24 cellular contexts compared by ENCODE assay signal in the genomic region with DNA sequence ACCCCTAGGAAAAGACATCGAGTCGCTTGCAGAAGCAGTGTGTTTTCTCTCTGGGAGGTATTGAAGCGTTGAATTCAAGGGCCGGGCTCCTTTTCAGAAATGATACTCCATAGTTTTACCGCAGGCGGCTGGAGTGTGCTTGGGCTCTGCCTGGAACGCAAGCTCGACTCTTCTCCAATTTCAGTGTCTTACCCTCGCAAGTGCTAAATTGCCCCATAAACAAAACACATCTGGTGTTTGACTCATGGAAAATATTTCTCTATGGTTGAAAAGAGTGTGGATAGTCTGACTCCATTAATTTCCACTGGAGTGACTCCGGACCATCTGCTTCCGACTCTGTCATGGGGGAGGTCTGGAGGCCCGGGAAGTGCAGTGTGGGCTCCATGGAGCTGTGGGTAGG.
DNase-seq lines count a peak whose midpoint lies in the region; ATAC-seq lines count a peak whose summit lies in the region.
"Had no signal": no experiment of that assay in that cellular context is flagged by ENCODE, and none has a peak within 500 bp of the region (broad histone marks: within the 10 kb centered on the region; RNA-seq: fewer than 3 reads in every experiment).

No MANE protein-coding gene starts in this region.

- H3K9me3 Mint-ChIP-seq in activated CD4-positive, alpha-beta memory T cell treated with anti-CD3 and anti-CD28 coated beads, Interleukin-2, amount 10 ng/mL, durations not matched to agents 7 days and 5 days: no peaks in the 10 kb centered on the region
- H3K9me3 Mint-ChIP-seq: activated naive CD4-positive, alpha-beta T cell treated with anti-CD3 and anti-CD28 coated beads, Interleukin-2, amount 50 U/mL, for 72 hours had no signal

- CTCF ChIA-PET in activated CD4-positive, alpha-beta memory T cell treated with anti-CD3 and anti-CD28 coated beads, Interleukin-2, amount 10 ng/mL, durations not matched to agents 7 days and 5 days (lab: Charles Lee): no interaction called here

- H3K27ac Mint-ChIP-seq in activated CD4-positive, alpha-beta memory T cell treated with anti-CD3 and anti-CD28 coated beads, Interleukin-2, amount 10 ng/mL, durations not matched to agents 7 days and 5 days: no peak overlapping the region
- H3K27ac Mint-ChIP-seq: activated naive CD4-positive, alpha-beta T cell treated with anti-CD3 and anti-CD28 coated beads, Interleukin-2, amount 50 U/mL, for 72 hours; activated T-helper 1 cell treated with anti-CD3 and anti-CD28 coated beads, Interleukin-12 subunit alpha, Interleukin-12 subunit beta, Interleukin-2, Interleukin-4 antibody, amounts not matched to agents 30 ng/mL and 10 ng/mL and 1 ng/mL, durations not matched to agents 14 hours and 24 hours and 36 hours; H9; progenitor cell of endocrine pancreas had no signal

- H3K4me1 Mint-ChIP-seq in activated CD4-positive, alpha-beta memory T cell treated with anti-CD3 and anti-CD28 coated beads, Interleukin-2, amount 10 ng/mL, durations not matched to agents 7 days and 5 days: no peaks in the 10 kb centered on the region
- H3K4me1 Mint-ChIP-seq: CD14-positive monocyte; central memory CD8-positive, alpha-beta T cell; H9 had no signal

- no peak for ATAC-seq in HG03457 (IDR thresholded peaks at IDR 0.05; ENCODE audit: unreplicated experiment)
- ATAC-seq: activated naive CD4-positive, alpha-beta T cell treated with anti-CD3 and anti-CD28 coated beads, Interleukin-2, amount 50 U/mL, for 72 hours had no signal

- H3K36me3 Mint-ChIP-seq in activated CD4-positive, alpha-beta memory T cell treated with anti-CD3 and anti-CD28 coated beads, Interleukin-2, amount 10 ng/mL, durations not matched to agents 7 days and 5 days (ENCODE audit: low read depth): no peaks in the 10 kb centered on the region
- H3K36me3 Mint-ChIP-seq: activated naive CD4-positive, alpha-beta T cell treated with anti-CD3 and anti-CD28 coated beads, Interleukin-2, amount 50 U/mL, for 72 hours; CD14-positive monocyte had no signal

- POLR2A ChIA-PET in activated CD4-positive, alpha-beta memory T cell treated with anti-CD3 and anti-CD28 coated beads, Interleukin-2, amount 10 ng/mL, durations not matched to agents 7 days and 5 days (lab: Charles Lee): no interaction called here

- DNase-seq in GM04503 (ENCODE audit: low read depth) (peak; percentile 3), NCI-H187 (lab: John Stamatoyannopoulos, UW) (peak; percentile 24 to 29), NCI-H524 (lab: John Stamatoyannopoulos, UW) (peak; percentile 93 to 96), myocyte (ENCODE audit: low read depth) (peak; percentile 55), globus pallidus (ENCODE audit: low spot score) (no peak), SW 1271 (lab: John Stamatoyannopoulos, UW) (no peak)
- DNase-seq in activated CD4-positive, alpha-beta memory T cell treated with anti-CD3 and anti-CD28 coated beads, Interleukin-2, amount 10 ng/mL, durations not matched to agents 7 days and 5 days: no peak
- DNase-seq: ACHN; DMS153; erythroblast; kidney glomerular epithelial cell; NCI-H1436 treated with DMSO at 0.1 percent for 48 hours; OCI-M1; SHP77; stimulated activated CD4-positive, alpha-beta T cell treated with anti-CD3 and anti-CD28 coated beads, Interleukin-2, amount 100 ng/mL, for 24 hours; stimulated activated naive CD4-positive, alpha-beta T cell had no signal

- no peak overlapping the region for H3K4me3 Mint-ChIP-seq in activated CD4-positive, alpha-beta memory T cell treated with anti-CD3 and anti-CD28 coated beads, Interleukin-2, amount 10 ng/mL, durations not matched to agents 7 days and 5 days
- H3K4me3 Mint-ChIP-seq: activated T-helper 1 cell treated with anti-CD3 and anti-CD28 coated beads, Interleukin-12 subunit alpha, Interleukin-12 subunit beta, Interleukin-2, Interleukin-4 antibody, amounts not matched to agents 30 ng/mL and 10 ng/mL and 1 ng/mL, durations not matched to agents 14 hours and 24 hours and 36 hours; CD14-positive monocyte; central memory CD8-positive, alpha-beta T cell; H9; neural crest cell had no signal

- no peaks in the 10 kb centered on the region for H3K27me3 Mint-ChIP-seq in activated CD4-positive, alpha-beta memory T cell treated with anti-CD3 and anti-CD28 coated beads, Interleukin-2, amount 10 ng/mL, durations not matched to agents 7 days and 5 days

Comparison
In these comparisons a context has a peak if more than half of its experiments do, and no peak if none do; other contexts are left out.
1. DNase-seq: peak in GM04503 (single experiment), NCI-H187 (2 of 2), NCI-H524 (2 of 2) and myocyte (single experiment); none in globus pallidus (single experiment), SW 1271 (0 of 2) and activated CD4-positive, alpha-beta memory T cell treated with anti-CD3 and anti-CD28 coated beads, Interleukin-2, amount 10 ng/mL, durations not matched to agents 7 days and 5 days (single experiment).